7 cellular contexts compared by ENCODE assay signal in genomic region chr16:28863929-28864886, GRCh38. TPM values are rescaled to one million over a fixed set of nuclear protein-coding genes. Genes with fewer than 3 reads are reported as not detected.
A peak's percentile ranks its signal among the peaks of the same experiment; 100 is the strongest.
DNase-seq lines count a peak whose midpoint lies in the region; ATAC-seq and TF ChIP-seq lines count a peak whose summit lies in the region.

No MANE protein-coding gene starts in this region.

- DNase-seq in OCI-LY7 (ENCODE audit: low spot score) (no peak), vagina (ENCODE audit: extremely low spot score in 2 of 2) (no peak), NCI-H146 treated with DMSO at 0.1 percent for 48 hours (lab: John Stamatoyannopoulos, UW; ENCODE audit: unreplicated experiment) (no peak), GM19240 (ENCODE audit: insufficient read length, low spot score) (no peak)

- H3K4me1 Mint-ChIP-seq in dendritic cell treated with granulocyte-macrophage colony-stimulating factor and Interleukin-4, amounts not matched to agents 40 ng/mL and 50 ng/mL, for 4 days (ENCODE audit: low read depth) = peaks cover 26% of the 10 kb centered on the region

- peak overlapping the region; percentile 94 for H3K4me2 ChIP-seq in OCI-LY7 (ENCODE audit: low read length)

- 8 to 17% methylated on average over 29 to 38 of the region's 46 CpGs for whole genome bisulfite sequencing in mesodermal cell (ENCODE audit: insufficient coverage in 2 of 2), 2 experiments

- H3K36me3 ChIP-seq in OCI-LY7 (ENCODE audit: insufficient read depth, low read length) (peaks cover 22% of the 10 kb centered on the region; the same call in 1 of the 2 replicates), mesodermal cell (ENCODE audit: control insufficient read depth, insufficient read depth, low read length) (peaks cover 30% of the 10 kb centered on the region), vagina (peaks cover 0 to 26% of the 10 kb centered on the region in 2 donors)

- H3K4me1 ChIP-seq in OCI-LY7 (ENCODE audit: insufficient read depth, low read length, poor library complexity, severe bottlenecking) = peaks cover 19% of the 10 kb centered on the region
- H3K4me1 ChIP-seq in mesodermal cell (ENCODE audit: control insufficient read depth, insufficient read depth, low read length, poor library complexity, severe bottlenecking) = peaks cover 8% of the 10 kb centered on the region
- peaks cover 36% of the 10 kb centered on the region for H3K4me1 ChIP-seq in vagina

- peak overlapping the region; percentile 84; the same call in 1 of the 2 replicates for H2AFZ ChIP-seq in OCI-LY7 (ENCODE audit: low read length)

- TF ChIP-seq POLR2A in vagina (IDR thresholded peaks at IDR 0.05) = no peak

- H3K9me3 Mint-ChIP-seq in dendritic cell treated with granulocyte-macrophage colony-stimulating factor and Interleukin-4, amounts not matched to agents 40 ng/mL and 50 ng/mL, for 4 days = no peaks in the 10 kb centered on the region

- H3K79me2 ChIP-seq in OCI-LY7 (ENCODE audit: insufficient read depth, low read depth, low read length) = peaks cover 35% of the 10 kb centered on the region

- no peaks in the 10 kb centered on the region for H3K9me3 ChIP-seq in OCI-LY7 (ENCODE audit: low read length)
- no peaks in the 10 kb centered on the region for H3K9me3 ChIP-seq in mesodermal cell (ENCODE audit: control insufficient read depth, low read length)
- H3K9me3 ChIP-seq in vagina = no peaks in the 10 kb centered on the region

- H3K4me3 Mint-ChIP-seq in dendritic cell treated with granulocyte-macrophage colony-stimulating factor and Interleukin-4, amounts not matched to agents 40 ng/mL and 50 ng/mL, for 4 days = peak overlapping the region; percentile 89

- TF ChIP-seq CTCF in OCI-LY7 (conservative IDR thresholded peaks at IDR 0.05; ENCODE audit: low read length) = no peak
- TF ChIP-seq CTCF in vagina (IDR thresholded peaks at IDR 0.05) = no peak

- H4K20me1 ChIP-seq in OCI-LY7 (ENCODE audit: insufficient read depth, low read length) = no peaks in the 10 kb centered on the region; the same call in 1 of the 2 replicates

- peak overlapping the region; percentile 96 for H3K27ac Mint-ChIP-seq in dendritic cell treated with granulocyte-macrophage colony-stimulating factor and Interleukin-4, amounts not matched to agents 40 ng/mL and 50 ng/mL, for 4 days

- intact Hi-C loops in OCI-LY7 (cut with micrococcal nuclease; ENCODE audit: unreplicated experiment) (no loop called here), vagina (cut with DNase I) (no loop called here)
- intact Hi-C loops in dendritic cell treated with granulocyte-macrophage colony-stimulating factor and Interleukin-4, amounts not matched to agents 40 ng/mL and 50 ng/mL, for 4 days (cut with micrococcal nuclease) = loop anchor here (1.0 to 10.0 kb wide), 2 partner anchors 18 to 61 kb away; partner anchors contain the start of genes RABEP2 and TUFM

- H3K4me3 ChIP-seq in OCI-LY7 (ENCODE audit: low read depth, low read length, poor library complexity, severe bottlenecking) (peak overlapping the region; percentile 97), mesodermal cell (ENCODE audit: extremely low read depth, insufficient read depth, low read length, poor library complexity, severe bottlenecking) (peak overlapping the region; percentile 96), vagina (peak overlapping the region; percentile 80 to 94)

- POLR2A ChIA-PET in OCI-LY7 (lab: Charles Lee) = interaction anchor here (0.8 to 2.6 kb wide), 4 partner anchors 15 to 60 kb away, joined by 3 to 12 read pairs (median 4); partner anchors contain the start of gene RABEP2

- peak overlapping the region; percentile 81 for H3K27ac ChIP-seq in OCI-LY7 (ENCODE audit: low read depth, low read length, poor library complexity, severe bottlenecking)
- H3K27ac ChIP-seq in mesodermal cell (ENCODE audit: low read depth, low read length, severe bottlenecking) = peak overlapping the region; percentile 95
- peak overlapping the region; percentile 92 for H3K27ac ChIP-seq in vagina

- no peaks in the 10 kb centered on the region for H3K27me3 ChIP-seq in vagina

- H3K36me3 Mint-ChIP-seq in dendritic cell treated with granulocyte-macrophage colony-stimulating factor and Interleukin-4, amounts not matched to agents 40 ng/mL and 50 ng/mL, for 4 days (ENCODE audit: low read depth) = peaks cover 53% of the 10 kb centered on the region

- H3K9me2 ChIP-seq in OCI-LY7 (ENCODE audit: insufficient read depth, low read length) = no peaks in the 10 kb centered on the region

- peak; percentile 6 for ATAC-seq in GM18511 (IDR thresholded peaks at IDR 0.05; ENCODE audit: unreplicated experiment)

- CTCF ChIA-PET in OCI-LY7 (lab: Charles Lee; ENCODE audit: unreplicated experiment) = interaction anchor here (1.2 kb wide), 1 partner anchor 40 kb away, joined by 6 read pairs; no protein-coding TSS in a partner anchor

- BruUV-seq in OCI-LY7 (replicated peaks; lab: Mats Ljungman, UMichigan) = no TSS peak

- no peaks in the 10 kb centered on the region for H3K27me3 Mint-ChIP-seq in dendritic cell treated with granulocyte-macrophage colony-stimulating factor and Interleukin-4, amounts not matched to agents 40 ng/mL and 50 ng/mL, for 4 days

RNA-seq across cellular contexts. Expression of gene SH2B1, which starts 0.6 kb away (rescaled TPM):
- 29.8 and 59.8 TPM in 2 replicates for total RNA-seq in OCI-LY7 (2014; rRNA removed; shearing (Covaris generic))
- total RNA-seq in OCI-LY7 (2022) (76.5 and 92.9 TPM in 2 replicates), vagina (28.7 TPM)
- 36.8 TPM for polyA plus RNA-seq in mesodermal cell (2013, experiment 1 of 2)
- polyA plus RNA-seq in mesodermal cell (2013, experiment 2 of 2) = 27.8 TPM

RNA-seq across cellular contexts. Expression of gene ATP2A1, which starts 14.1 kb away (rescaled TPM):
- total RNA-seq in OCI-LY7 (2014; rRNA removed; shearing (Covaris generic)) = 1.0 and 5.0 TPM in 2 replicates
- total RNA-seq in OCI-LY7 (2022) (4.4 and 5.0 TPM in 2 replicates), vagina (not detected)
- polyA plus RNA-seq in mesodermal cell (2013, experiment 1 of 2) = 2.7 TPM
- 2.0 TPM for polyA plus RNA-seq in mesodermal cell (2013, experiment 2 of 2)

RNA-seq across cellular contexts. Expression of gene TUFM, which starts 18.1 kb away (rescaled TPM):
- 160 and 184 TPM in 2 replicates for total RNA-seq in OCI-LY7 (2014; rRNA removed; shearing (Covaris generic))
- total RNA-seq in OCI-LY7 (2022) = 176 and 211 TPM in 2 replicates
- 119 TPM for polyA plus RNA-seq in mesodermal cell (2013, experiment 1 of 2)
- 109 TPM for polyA plus RNA-seq in mesodermal cell (2013, experiment 2 of 2)
- total RNA-seq in vagina = 91.6 TPM

RNA-seq across cellular contexts. Expression of gene ATXN2L, which starts 41.4 kb away (rescaled TPM):
- total RNA-seq in OCI-LY7 (2014; rRNA removed; shearing (Covaris generic)) = 108 and 109 TPM in 2 replicates
- total RNA-seq in OCI-LY7 (2022) (451 and 487 TPM in 2 replicates), vagina (76.4 TPM)
- polyA plus RNA-seq in mesodermal cell (2013, experiment 1 of 2) = 218 TPM
- polyA plus RNA-seq in mesodermal cell (2013, experiment 2 of 2) = 185 TPM
